Comparison of ENCODE assay signal across 1 cellular context in the genomic region with DNA sequence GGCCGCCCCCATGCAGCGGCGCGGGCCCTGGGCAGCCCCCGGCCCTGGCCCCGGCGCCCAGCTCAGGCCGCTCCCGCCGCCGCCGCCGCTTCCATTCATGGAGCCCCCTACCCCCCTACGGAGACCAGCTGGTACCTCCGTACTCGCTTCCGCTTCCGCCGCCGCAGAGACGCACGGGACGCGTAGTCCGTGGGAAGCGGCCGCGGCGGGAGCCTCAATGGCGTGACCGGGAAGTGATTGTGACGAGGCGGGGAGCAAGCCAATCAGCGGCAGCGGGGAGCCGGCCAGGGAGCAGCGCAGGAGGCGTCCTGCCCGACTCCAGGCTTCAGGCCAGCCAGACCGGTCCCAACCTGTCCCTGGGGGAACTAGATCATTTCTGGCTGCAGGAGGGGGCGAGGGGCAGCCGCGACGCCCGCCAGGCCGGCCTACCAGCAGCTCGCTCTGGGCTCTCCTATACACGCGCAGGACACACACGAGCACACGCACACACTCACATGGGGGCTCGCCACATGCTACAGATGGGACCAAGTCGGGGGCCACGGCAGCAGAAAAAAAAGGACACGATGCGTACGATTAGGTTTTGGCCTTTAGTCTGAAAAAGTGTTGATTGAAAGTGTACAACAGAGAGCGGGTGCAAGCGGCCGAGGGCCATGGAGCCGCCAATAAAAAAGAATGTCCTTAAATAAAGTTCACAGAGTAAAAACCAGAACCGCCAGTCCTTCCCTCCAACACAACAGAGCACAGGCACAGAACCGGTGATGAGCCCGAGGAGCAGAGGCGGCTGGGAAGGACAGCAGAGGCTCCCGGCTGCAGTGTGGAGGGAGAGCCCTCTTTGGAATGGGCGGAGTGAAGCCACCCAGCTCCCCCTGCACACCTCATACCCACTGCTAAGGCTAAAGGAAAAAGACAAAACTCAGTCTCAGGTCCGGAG.
TF ChIP-seq lines count a peak whose summit lies in the region.

A gene with protein sequence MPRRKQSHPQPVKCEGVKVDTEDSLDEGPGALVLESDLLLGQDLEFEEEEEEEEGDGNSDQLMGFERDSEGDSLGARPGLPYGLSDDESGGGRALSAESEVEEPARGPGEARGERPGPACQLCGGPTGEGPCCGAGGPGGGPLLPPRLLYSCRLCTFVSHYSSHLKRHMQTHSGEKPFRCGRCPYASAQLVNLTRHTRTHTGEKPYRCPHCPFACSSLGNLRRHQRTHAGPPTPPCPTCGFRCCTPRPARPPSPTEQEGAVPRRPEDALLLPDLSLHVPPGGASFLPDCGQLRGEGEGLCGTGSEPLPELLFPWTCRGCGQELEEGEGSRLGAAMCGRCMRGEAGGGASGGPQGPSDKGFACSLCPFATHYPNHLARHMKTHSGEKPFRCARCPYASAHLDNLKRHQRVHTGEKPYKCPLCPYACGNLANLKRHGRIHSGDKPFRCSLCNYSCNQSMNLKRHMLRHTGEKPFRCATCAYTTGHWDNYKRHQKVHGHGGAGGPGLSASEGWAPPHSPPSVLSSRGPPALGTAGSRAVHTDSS (minus strand): TSS at position 109 of the 931 bp plus-strand sequence. CDS start 208 bp downstream, outside the sequence.

TF ChIP-seq in K562, 482 proteins besides CTCF, POLR2A, EP300 and RAD21 (continued from another document and continues in another):
- TF ChIP-seq, protein P1, sequence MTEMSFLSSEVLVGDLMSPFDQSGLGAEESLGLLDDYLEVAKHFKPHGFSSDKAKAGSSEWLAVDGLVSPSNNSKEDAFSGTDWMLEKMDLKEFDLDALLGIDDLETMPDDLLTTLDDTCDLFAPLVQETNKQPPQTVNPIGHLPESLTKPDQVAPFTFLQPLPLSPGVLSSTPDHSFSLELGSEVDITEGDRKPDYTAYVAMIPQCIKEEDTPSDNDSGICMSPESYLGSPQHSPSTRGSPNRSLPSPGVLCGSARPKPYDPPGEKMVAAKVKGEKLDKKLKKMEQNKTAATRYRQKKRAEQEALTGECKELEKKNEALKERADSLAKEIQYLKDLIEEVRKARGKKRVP (CRISPR knock-in tag; IDR thresholded peaks at IDR 0.05): peak; percentile 53
- TF ChIP-seq YY1 (IDR thresholded peaks at IDR 0.05; ENCODE audit: borderline replicate concordance in 1 of 3, control insufficient read depth in 1 of 3, extremely low read depth in 1 of 3, insufficient read depth in 3 of 3, insufficient read length in 1 of 3, insufficient replicate concordance in 2 of 3, low read depth in 1 of 3, low read length in 2 of 3) (peak; percentile 40 to 87 (median 62)), ESRRA (IDR thresholded peaks at IDR 0.05; ENCODE audit: borderline replicate concordance, low read depth) (no peak), ZNF583 (CRISPR knock-in tag; IDR thresholded peaks at IDR 0.05) (no peak), ZNF717 (CRISPR knock-in tag; IDR thresholded peaks at IDR 0.05) (no peak), KAT7 (CRISPR knock-in tag; IDR thresholded peaks at IDR 0.05; ENCODE audit: borderline replicate concordance) (peak; percentile 83; the same call in 1 of the 2 replicates), ZC3H4 (CRISPR knock-in tag; IDR thresholded peaks at IDR 0.05; ENCODE audit: borderline replicate concordance) (no peak), SUPT5H (IDR thresholded peaks at IDR 0.05) (peak; percentile 84), RHOXF2B (CRISPR knock-in tag; conservative IDR thresholded peaks at IDR 0.05) (no peak), KDM4B (IDR thresholded peaks at IDR 0.05; ENCODE audit: borderline replicate concordance in 2 of 2, low read depth in 1 of 2) (peak in 1 of 2 experiments; percentile 90; a peak in 1 of 4 replicates), RAD51 (IDR thresholded peaks at IDR 0.05; ENCODE audit: borderline replicate concordance, low read depth) (no peak), ZNF143 (CRISPR knock-in tag; IDR thresholded peaks at IDR 0.05) (peak; percentile 84), GABPA (tag; conservative IDR thresholded peaks at IDR 0.05; ENCODE audit: low read depth) (peak; percentile 99), SMAD4 (CRISPR knock-in tag; conservative IDR thresholded peaks at IDR 0.05) (peak; percentile 59), ZNF77 (CRISPR knock-in tag; IDR thresholded peaks at IDR 0.05) (no peak), RFX1 (IDR thresholded peaks at IDR 0.05) (no peak), ETV5 (CRISPR knock-in tag; IDR thresholded peaks at IDR 0.05; ENCODE audit: low read depth) (no peak; the same call in 1 of the 2 replicates), ZNF134 (CRISPR knock-in tag; conservative IDR thresholded peaks at IDR 0.05) (no peak), CHD4 (IDR thresholded peaks at IDR 0.05; ENCODE audit: insufficient read depth, insufficient replicate concordance, low read depth, low read length, poor library complexity, severe bottlenecking) (no peak), ZNF431 (CRISPR knock-in tag; IDR thresholded peaks at IDR 0.05) (0 out of 2 replicates have a peak, but pooled peaks have one; percentile 46), ZNF444 (CRISPR knock-in tag; IDR thresholded peaks at IDR 0.05) (no peak)
- TF ChIP-seq, protein P2, sequence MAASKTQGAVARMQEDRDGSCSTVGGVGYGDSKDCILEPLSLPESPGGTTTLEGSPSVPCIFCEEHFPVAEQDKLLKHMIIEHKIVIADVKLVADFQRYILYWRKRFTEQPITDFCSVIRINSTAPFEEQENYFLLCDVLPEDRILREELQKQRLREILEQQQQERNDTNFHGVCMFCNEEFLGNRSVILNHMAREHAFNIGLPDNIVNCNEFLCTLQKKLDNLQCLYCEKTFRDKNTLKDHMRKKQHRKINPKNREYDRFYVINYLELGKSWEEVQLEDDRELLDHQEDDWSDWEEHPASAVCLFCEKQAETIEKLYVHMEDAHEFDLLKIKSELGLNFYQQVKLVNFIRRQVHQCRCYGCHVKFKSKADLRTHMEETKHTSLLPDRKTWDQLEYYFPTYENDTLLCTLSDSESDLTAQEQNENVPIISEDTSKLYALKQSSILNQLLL (CRISPR knock-in tag; IDR thresholded peaks at IDR 0.05; ENCODE audit: borderline replicate concordance): no peak
- TF ChIP-seq, protein P3, sequence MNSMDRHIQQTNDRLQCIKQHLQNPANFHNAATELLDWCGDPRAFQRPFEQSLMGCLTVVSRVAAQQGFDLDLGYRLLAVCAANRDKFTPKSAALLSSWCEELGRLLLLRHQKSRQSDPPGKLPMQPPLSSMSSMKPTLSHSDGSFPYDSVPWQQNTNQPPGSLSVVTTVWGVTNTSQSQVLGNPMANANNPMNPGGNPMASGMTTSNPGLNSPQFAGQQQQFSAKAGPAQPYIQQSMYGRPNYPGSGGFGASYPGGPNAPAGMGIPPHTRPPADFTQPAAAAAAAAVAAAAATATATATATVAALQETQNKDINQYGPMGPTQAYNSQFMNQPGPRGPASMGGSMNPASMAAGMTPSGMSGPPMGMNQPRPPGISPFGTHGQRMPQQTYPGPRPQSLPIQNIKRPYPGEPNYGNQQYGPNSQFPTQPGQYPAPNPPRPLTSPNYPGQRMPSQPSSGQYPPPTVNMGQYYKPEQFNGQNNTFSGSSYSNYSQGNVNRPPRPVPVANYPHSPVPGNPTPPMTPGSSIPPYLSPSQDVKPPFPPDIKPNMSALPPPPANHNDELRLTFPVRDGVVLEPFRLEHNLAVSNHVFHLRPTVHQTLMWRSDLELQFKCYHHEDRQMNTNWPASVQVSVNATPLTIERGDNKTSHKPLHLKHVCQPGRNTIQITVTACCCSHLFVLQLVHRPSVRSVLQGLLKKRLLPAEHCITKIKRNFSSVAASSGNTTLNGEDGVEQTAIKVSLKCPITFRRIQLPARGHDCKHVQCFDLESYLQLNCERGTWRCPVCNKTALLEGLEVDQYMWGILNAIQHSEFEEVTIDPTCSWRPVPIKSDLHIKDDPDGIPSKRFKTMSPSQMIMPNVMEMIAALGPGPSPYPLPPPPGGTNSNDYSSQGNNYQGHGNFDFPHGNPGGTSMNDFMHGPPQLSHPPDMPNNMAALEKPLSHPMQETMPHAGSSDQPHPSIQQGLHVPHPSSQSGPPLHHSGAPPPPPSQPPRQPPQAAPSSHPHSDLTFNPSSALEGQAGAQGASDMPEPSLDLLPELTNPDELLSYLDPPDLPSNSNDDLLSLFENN (IDR thresholded peaks at IDR 0.05; ENCODE audit: low read depth in 2 of 2, low read length in 2 of 2): 0 out of 4 replicates have a peak, but pooled peaks of 1 of the 2 experiments have one; percentile 17
- TF ChIP-seq, protein P4, sequence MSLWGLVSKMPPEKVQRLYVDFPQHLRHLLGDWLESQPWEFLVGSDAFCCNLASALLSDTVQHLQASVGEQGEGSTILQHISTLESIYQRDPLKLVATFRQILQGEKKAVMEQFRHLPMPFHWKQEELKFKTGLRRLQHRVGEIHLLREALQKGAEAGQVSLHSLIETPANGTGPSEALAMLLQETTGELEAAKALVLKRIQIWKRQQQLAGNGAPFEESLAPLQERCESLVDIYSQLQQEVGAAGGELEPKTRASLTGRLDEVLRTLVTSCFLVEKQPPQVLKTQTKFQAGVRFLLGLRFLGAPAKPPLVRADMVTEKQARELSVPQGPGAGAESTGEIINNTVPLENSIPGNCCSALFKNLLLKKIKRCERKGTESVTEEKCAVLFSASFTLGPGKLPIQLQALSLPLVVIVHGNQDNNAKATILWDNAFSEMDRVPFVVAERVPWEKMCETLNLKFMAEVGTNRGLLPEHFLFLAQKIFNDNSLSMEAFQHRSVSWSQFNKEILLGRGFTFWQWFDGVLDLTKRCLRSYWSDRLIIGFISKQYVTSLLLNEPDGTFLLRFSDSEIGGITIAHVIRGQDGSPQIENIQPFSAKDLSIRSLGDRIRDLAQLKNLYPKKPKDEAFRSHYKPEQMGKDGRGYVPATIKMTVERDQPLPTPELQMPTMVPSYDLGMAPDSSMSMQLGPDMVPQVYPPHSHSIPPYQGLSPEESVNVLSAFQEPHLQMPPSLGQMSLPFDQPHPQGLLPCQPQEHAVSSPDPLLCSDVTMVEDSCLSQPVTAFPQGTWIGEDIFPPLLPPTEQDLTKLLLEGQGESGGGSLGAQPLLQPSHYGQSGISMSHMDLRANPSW (CRISPR knock-in tag; IDR thresholded peaks at IDR 0.05): no peak
- TF ChIP-seq, protein P5, sequence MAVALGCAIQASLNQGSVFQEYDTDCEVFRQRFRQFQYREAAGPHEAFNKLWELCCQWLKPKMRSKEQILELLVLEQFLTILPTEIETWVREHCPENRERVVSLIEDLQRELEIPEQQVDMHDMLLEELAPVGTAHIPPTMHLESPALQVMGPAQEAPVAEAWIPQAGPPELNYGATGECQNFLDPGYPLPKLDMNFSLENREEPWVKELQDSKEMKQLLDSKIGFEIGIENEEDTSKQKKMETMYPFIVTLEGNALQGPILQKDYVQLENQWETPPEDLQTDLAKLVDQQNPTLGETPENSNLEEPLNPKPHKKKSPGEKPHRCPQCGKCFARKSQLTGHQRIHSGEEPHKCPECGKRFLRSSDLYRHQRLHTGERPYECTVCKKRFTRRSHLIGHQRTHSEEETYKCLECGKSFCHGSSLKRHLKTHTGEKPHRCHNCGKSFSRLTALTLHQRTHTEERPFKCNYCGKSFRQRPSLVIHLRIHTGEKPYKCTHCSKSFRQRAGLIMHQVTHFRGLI (CRISPR knock-in tag; IDR thresholded peaks at IDR 0.05): no peak
- TF ChIP-seq, protein P6, sequence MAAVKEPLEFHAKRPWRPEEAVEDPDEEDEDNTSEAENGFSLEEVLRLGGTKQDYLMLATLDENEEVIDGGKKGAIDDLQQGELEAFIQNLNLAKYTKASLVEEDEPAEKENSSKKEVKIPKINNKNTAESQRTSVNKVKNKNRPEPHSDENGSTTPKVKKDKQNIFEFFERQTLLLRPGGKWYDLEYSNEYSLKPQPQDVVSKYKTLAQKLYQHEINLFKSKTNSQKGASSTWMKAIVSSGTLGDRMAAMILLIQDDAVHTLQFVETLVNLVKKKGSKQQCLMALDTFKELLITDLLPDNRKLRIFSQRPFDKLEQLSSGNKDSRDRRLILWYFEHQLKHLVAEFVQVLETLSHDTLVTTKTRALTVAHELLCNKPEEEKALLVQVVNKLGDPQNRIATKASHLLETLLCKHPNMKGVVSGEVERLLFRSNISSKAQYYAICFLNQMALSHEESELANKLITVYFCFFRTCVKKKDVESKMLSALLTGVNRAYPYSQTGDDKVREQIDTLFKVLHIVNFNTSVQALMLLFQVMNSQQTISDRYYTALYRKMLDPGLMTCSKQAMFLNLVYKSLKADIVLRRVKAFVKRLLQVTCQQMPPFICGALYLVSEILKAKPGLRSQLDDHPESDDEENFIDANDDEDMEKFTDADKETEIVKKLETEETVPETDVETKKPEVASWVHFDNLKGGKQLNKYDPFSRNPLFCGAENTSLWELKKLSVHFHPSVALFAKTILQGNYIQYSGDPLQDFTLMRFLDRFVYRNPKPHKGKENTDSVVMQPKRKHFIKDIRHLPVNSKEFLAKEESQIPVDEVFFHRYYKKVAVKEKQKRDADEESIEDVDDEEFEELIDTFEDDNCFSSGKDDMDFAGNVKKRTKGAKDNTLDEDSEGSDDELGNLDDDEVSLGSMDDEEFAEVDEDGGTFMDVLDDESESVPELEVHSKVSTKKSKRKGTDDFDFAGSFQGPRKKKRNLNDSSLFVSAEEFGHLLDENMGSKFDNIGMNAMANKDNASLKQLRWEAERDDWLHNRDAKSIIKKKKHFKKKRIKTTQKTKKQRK (IDR thresholded peaks at IDR 0.05; ENCODE audit: borderline replicate concordance, low read depth, low read length): no peak
- TF ChIP-seq, protein P7, sequence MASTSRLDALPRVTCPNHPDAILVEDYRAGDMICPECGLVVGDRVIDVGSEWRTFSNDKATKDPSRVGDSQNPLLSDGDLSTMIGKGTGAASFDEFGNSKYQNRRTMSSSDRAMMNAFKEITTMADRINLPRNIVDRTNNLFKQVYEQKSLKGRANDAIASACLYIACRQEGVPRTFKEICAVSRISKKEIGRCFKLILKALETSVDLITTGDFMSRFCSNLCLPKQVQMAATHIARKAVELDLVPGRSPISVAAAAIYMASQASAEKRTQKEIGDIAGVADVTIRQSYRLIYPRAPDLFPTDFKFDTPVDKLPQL (IDR thresholded peaks at IDR 0.05; ENCODE audit: extremely low read depth, insufficient read length): no peak
- TF ChIP-seq, protein P8, sequence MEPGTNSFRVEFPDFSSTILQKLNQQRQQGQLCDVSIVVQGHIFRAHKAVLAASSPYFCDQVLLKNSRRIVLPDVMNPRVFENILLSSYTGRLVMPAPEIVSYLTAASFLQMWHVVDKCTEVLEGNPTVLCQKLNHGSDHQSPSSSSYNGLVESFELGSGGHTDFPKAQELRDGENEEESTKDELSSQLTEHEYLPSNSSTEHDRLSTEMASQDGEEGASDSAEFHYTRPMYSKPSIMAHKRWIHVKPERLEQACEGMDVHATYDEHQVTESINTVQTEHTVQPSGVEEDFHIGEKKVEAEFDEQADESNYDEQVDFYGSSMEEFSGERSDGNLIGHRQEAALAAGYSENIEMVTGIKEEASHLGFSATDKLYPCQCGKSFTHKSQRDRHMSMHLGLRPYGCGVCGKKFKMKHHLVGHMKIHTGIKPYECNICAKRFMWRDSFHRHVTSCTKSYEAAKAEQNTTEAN (CRISPR knock-in tag; IDR thresholded peaks at IDR 0.05): 0 out of 2 replicates have a peak, but pooled peaks have one; percentile 44
